In genomic region chr19:47471733-47472457, GRCh38 we compare ENCODE assay signal across 1 cellular context.
A peak's percentile ranks its signal among the peaks of the same experiment; 100 is the strongest.
TF ChIP-seq lines count a peak whose summit lies in the region.

Gene SLC8A2, minus strand, starts transcription at chr19:47471893. Its CDS starts 5,490 bp downstream, at chr19:47466403.

TF ChIP-seq in HepG2, 621 proteins besides CTCF, POLR2A, EP300 and RAD21 (continued from another document and continues in another):
- TF ChIP-seq ZBED4 (CRISPR knock-in tag; IDR thresholded peaks at IDR 0.05; ENCODE audit: borderline replicate concordance) (no peak), TAF1 (CRISPR knock-in tag; IDR thresholded peaks at IDR 0.05) (no peak), ATM (IDR thresholded peaks at IDR 0.05; ENCODE audit: borderline replicate concordance) (no peak), NCOR1 (IDR thresholded peaks at IDR 0.05; ENCODE audit: borderline replicate concordance, low read length) (no peak), MLX (CRISPR knock-in tag; IDR thresholded peaks at IDR 0.05) (no peak), SMAD9 (CRISPR knock-in tag; IDR thresholded peaks at IDR 0.05) (no peak), NONO (IDR thresholded peaks at IDR 0.05) (no peak), NONO (CRISPR knock-in tag; conservative IDR thresholded peaks at IDR 0.05) (no peak), NPAS2 (CRISPR knock-in tag; IDR thresholded peaks at IDR 0.05; ENCODE audit: borderline replicate concordance) (no peak), PTBP1 (IDR thresholded peaks at IDR 0.05; ENCODE audit: low read depth, low read length, poor library complexity, severe bottlenecking) (no peak), MEF2D (CRISPR knock-in tag; IDR thresholded peaks at IDR 0.05) (peak; percentile 66; the same call in 1 of the 2 replicates), MTA1 (CRISPR knock-in tag; IDR thresholded peaks at IDR 0.05; ENCODE audit: borderline replicate concordance) (no peak), SAP130 (CRISPR knock-in tag; IDR thresholded peaks at IDR 0.05; ENCODE audit: low read depth) (peak; percentile 81), MAZ (IDR thresholded peaks at IDR 0.05; ENCODE audit: borderline replicate concordance, low read depth, low read length) (peak; percentile 84), MAZ (CRISPR knock-in tag; IDR thresholded peaks at IDR 0.05; ENCODE audit: low read depth) (peak; percentile 70), GFI1 (CRISPR knock-in tag; IDR thresholded peaks at IDR 0.05; ENCODE audit: borderline replicate concordance) (no peak), TFDP2 (CRISPR knock-in tag; IDR thresholded peaks at IDR 0.05) (no peak), ZNF639 (CRISPR knock-in tag; conservative IDR thresholded peaks at IDR 0.05) (no peak), TRIM22 (IDR thresholded peaks at IDR 0.05) (no peak), MNT (IDR thresholded peaks at IDR 0.05) (no peak), ZNF619 (CRISPR knock-in tag; IDR thresholded peaks at IDR 0.05) (no peak), IRX3 (CRISPR knock-in tag; IDR thresholded peaks at IDR 0.05; ENCODE audit: borderline replicate concordance, low read depth) (no peak), ZNF570 (CRISPR knock-in tag; IDR thresholded peaks at IDR 0.05; ENCODE audit: borderline replicate concordance) (no peak), SRF (IDR thresholded peaks at IDR 0.05; ENCODE audit: low read depth, low read length) (no peak), ZBTB21 (CRISPR knock-in tag; IDR thresholded peaks at IDR 0.05) (no peak), TBP (CRISPR knock-in tag; IDR thresholded peaks at IDR 0.05) (no peak), MYNN (CRISPR knock-in tag; IDR thresholded peaks at IDR 0.05; ENCODE audit: low read depth) (no peak), REL (CRISPR knock-in tag; conservative IDR thresholded peaks at IDR 0.05) (no peak), ZBTB7A (CRISPR knock-in tag; IDR thresholded peaks at IDR 0.05) (0 out of 2 replicates have a peak, but pooled peaks have one; percentile 39), ZNF850 (CRISPR knock-in tag; conservative IDR thresholded peaks at IDR 0.05) (0 out of 2 replicates have a peak, but pooled peaks have one; percentile 32), MAFF (IDR thresholded peaks at IDR 0.05; ENCODE audit: low read depth, low read length) (no peak), BRCA1 (CRISPR knock-in tag; IDR thresholded peaks at IDR 0.05) (no peak), FOXC1 (CRISPR knock-in tag; IDR thresholded peaks at IDR 0.05; ENCODE audit: borderline replicate concordance) (no peak), ZBTB49 (CRISPR knock-in tag; IDR thresholded peaks at IDR 0.05; ENCODE audit: borderline replicate concordance) (no peak), IKZF4 (CRISPR knock-in tag; IDR thresholded peaks at IDR 0.05; ENCODE audit: borderline replicate concordance, low read depth, not compliant biosample characterization) (peak; percentile 38), FOSL2 (CRISPR knock-in tag; IDR thresholded peaks at IDR 0.05) (no peak), RFX3 (CRISPR knock-in tag; IDR thresholded peaks at IDR 0.05) (no peak), DDIT3 (CRISPR knock-in tag; IDR thresholded peaks at IDR 0.05) (no peak), PBX2 (CRISPR knock-in tag; IDR thresholded peaks at IDR 0.05) (no peak), FOXM1 (CRISPR knock-in tag; IDR thresholded peaks at IDR 0.05) (no peak), SNAPC4 (CRISPR knock-in tag; IDR thresholded peaks at IDR 0.05) (no peak), ZNF580 (CRISPR knock-in tag; IDR thresholded peaks at IDR 0.05; ENCODE audit: borderline replicate concordance, low read depth) (no peak), ZEB1 (IDR thresholded peaks at IDR 0.05; ENCODE audit: insufficient replicate concordance, low read depth) (no peak)
